In genomic region chr4:107997001-107997788, GRCh38 we compare ENCODE assay signal across 11 cellular contexts. TPM values are rescaled to one million over a fixed set of nuclear protein-coding genes. Genes with fewer than 3 reads are reported as not detected.
DNase-seq lines count a peak whose midpoint lies in the region; ATAC-seq, FAIRE-seq and TF ChIP-seq lines count a peak whose summit lies in the region.
"Had no signal": no experiment of that assay in that cellular context is flagged by ENCODE, and none has a peak within 500 bp of the region (broad histone marks: within the 10 kb centered on the region; RNA-seq: fewer than 3 reads in every experiment).

No MANE protein-coding gene starts in this region.

- intact Hi-C loops in pancreas (cut with DNase I): no loop called here

- peaks cover 41 to 61% (median 52%) of the 10 kb centered on the region in 10 experiments for H3K4me1 ChIP-seq in BLaER1 treated with 17β-estradiol and CSF1 and Interleukin-3, amounts not matched to agents 10 nM and 100 nM
- H3K4me1 ChIP-seq in SJCRH30 (peaks cover 9% of the 10 kb centered on the region; the same call in 1 of the 2 replicates), pancreas (peaks cover 8 to 17% (median 12%) of the 10 kb centered on the region in 3 donors)

- DNase-seq in SJCRH30 (peak; percentile 10 to 27), fibroblast of pulmonary artery (ENCODE audit: low read depth) (peak; percentile 31), pancreas (no peak), urothelium cell line (ENCODE audit: low spot score) (no peak), NK-92 (lab: John Stamatoyannopoulos, UW; ENCODE audit: unreplicated experiment) (no peak)
- DNase-seq: activated CD4-positive, alpha-beta T cell treated with anti-CD3 and anti-CD28 coated beads, Interleukin-2, amount 10 ng/mL, durations not matched to agents 7 days and 5 days; kidney had no signal

- TF ChIP-seq CTCF in fibroblast of pulmonary artery (IDR thresholded peaks at IDR 0.05; ENCODE audit: low read length, missing control alignments) (no peak), pancreas (IDR thresholded peaks at IDR 0.05) (no peak)

- ATAC-seq in pancreas (peak; percentile 35 to 69 (median 61)), HG02938 (IDR thresholded peaks at IDR 0.05; ENCODE audit: unreplicated experiment) (no peak), GM18868 (IDR thresholded peaks at IDR 0.05; ENCODE audit: unreplicated experiment) (no peak)

- H3K27ac ChIP-seq in BLaER1 treated with 17β-estradiol and CSF1 and Interleukin-3, amounts not matched to agents 10 nM and 100 nM: peak overlapping the region in 9 of 11 experiments; percentile 28 to 58 (median 44); a peak in 17 of 22 replicates
- H3K27ac ChIP-seq in SJCRH30 (no peak overlapping the region), pancreas (no peak overlapping the region)

- peaks cover 6 to 67% (median 46%) of the 10 kb centered on the region in 11 experiments; a peak in 21 of 22 replicates for H3K36me3 ChIP-seq in BLaER1 treated with 17β-estradiol and CSF1 and Interleukin-3, amounts not matched to agents 10 nM and 100 nM
- H3K36me3 ChIP-seq in SJCRH30 (peaks cover 16% of the 10 kb centered on the region), pancreas (no peaks in the 10 kb centered on the region)

- H3K4me3 ChIP-seq in BLaER1 treated with 17β-estradiol and CSF1 and Interleukin-3, amounts not matched to agents 10 nM and 100 nM: no peak overlapping the region
- H3K4me3 ChIP-seq in SJCRH30: no peak overlapping the region
- H3K4me3 ChIP-seq in fibroblast of pulmonary artery (replicated peaks; ENCODE audit: low read depth, low read length): no peak overlapping the region
- no peak overlapping the region for H3K4me3 ChIP-seq in pancreas

- peak overlapping the region in 8 of 11 experiments; percentile 15 to 35 (median 32); a peak in 10 of 22 replicates for H3K9ac ChIP-seq in BLaER1 treated with 17β-estradiol and CSF1 and Interleukin-3, amounts not matched to agents 10 nM and 100 nM

- FAIRE-seq in pancreas (lab: Jason Lieb, UNC) (no peak), urothelium cell line (lab: Jason Lieb, UNC) (no peak)
- FAIRE-seq: bronchial epithelial cell, kidney had no signal

- peaks cover 0 to 36% (median 22%) of the 10 kb centered on the region in 11 experiments; a peak in 15 of 22 replicates for H4K20me1 ChIP-seq in BLaER1 treated with 17β-estradiol and CSF1 and Interleukin-3, amounts not matched to agents 10 nM and 100 nM

- peak overlapping the region; percentile 63 to 88 (median 70) for H3K4me2 ChIP-seq in BLaER1 treated with 17β-estradiol and CSF1 and Interleukin-3, amounts not matched to agents 10 nM and 100 nM

- WGBS in pancreas, 2 donors: 65 to 71% methylated on average over 5 of the region's 5 CpGs

- no peaks in the 10 kb centered on the region for H3K27me3 ChIP-seq in BLaER1 treated with 17β-estradiol and CSF1 and Interleukin-3, amounts not matched to agents 10 nM and 100 nM
- no peaks in the 10 kb centered on the region for H3K27me3 ChIP-seq in SJCRH30
- H3K27me3 ChIP-seq in pancreas: no peaks in the 10 kb centered on the region

- peaks cover 0 to 22% (median 12%) of the 10 kb centered on the region in 11 experiments; a peak in 14 of 22 replicates for H3K9me3 ChIP-seq in BLaER1 treated with 17β-estradiol and CSF1 and Interleukin-3, amounts not matched to agents 10 nM and 100 nM (replicated peaks in 1 of 11)
- H3K9me3 ChIP-seq in SJCRH30 (replicated peaks) (no peaks in the 10 kb centered on the region), pancreas (no peaks in the 10 kb centered on the region)

RNA-seq across cellular contexts. Expression of gene HADH, which starts 7.5 kb away (rescaled TPM):
- total RNA-seq in SJCRH30 (2014; rRNA removed; shearing (Covaris generic)): 35.3 and 37.8 TPM in 2 replicates
- 10 to 100 TPM; 14.2 to 29.5 (median 25.1) TPM for total RNA-seq in pancreas
- polyA plus RNA-seq in pancreas: 100 to 1,000 TPM in 1 of 2 donors, 10 to 100 TPM in 1; 26.1 to 112 TPM

Comparison
In these comparisons a context has a peak if more than half of its experiments do, and no peak if none do; other contexts are left out.
1. H3K27ac ChIP-seq: peak in BLaER1 treated with 17β-estradiol and CSF1 and Interleukin-3, amounts not matched to agents 10 nM and 100 nM (9 of 11); none in SJCRH30 (single experiment) and pancreas (0 of 4).
2. DNase-seq: peak in SJCRH30 (2 of 2) and fibroblast of pulmonary artery (single experiment); none in pancreas (0 of 6), urothelium cell line (single experiment) and NK-92 (single experiment).
3. ATAC-seq: peak in pancreas (4 of 4); none in HG02938 (single experiment) and GM18868 (single experiment).